1 cellular context compared by ENCODE assay signal in the genomic region with DNA sequence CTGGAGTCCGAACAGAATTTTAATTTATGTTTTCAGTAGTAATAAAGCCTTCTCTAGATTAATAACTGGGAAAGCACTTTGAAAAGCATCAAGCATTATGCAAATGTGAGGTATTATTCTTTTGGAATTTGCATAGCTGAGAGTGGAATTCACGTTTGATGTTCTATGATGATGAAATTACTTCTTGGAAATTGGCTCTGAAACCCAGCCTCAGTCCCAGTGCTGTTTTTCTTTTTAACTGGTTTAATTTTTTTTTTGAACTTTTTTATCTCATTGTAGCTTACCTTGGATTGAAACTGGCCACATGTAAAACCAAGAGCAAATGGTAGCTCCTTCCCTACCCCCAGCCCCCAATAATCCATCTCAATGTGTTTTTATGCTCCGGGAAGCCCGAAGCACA.
TF ChIP-seq lines count a peak whose summit lies in the region.

No MANE protein-coding gene starts in this region.

TF ChIP-seq in IMR-90, 13 proteins besides CTCF, POLR2A, EP300 and RAD21:
- TF ChIP-seq MAFK (IDR thresholded peaks at IDR 0.05; ENCODE audit: low read depth, low read length): no peak
- TF ChIP-seq CEBPB (IDR thresholded peaks at IDR 0.05; ENCODE audit: low read depth, low read length): no peak
- TF ChIP-seq RCOR1 (IDR thresholded peaks at IDR 0.05; ENCODE audit: insufficient replicate concordance, low read length): no peak
- no peak for TF ChIP-seq NFE2L2 (IDR thresholded peaks at IDR 0.05; ENCODE audit: low read depth, low read length)
- TF ChIP-seq RFX5 (IDR thresholded peaks at IDR 0.05; ENCODE audit: low read depth, low read length): no peak
- TF ChIP-seq, protein P1, sequence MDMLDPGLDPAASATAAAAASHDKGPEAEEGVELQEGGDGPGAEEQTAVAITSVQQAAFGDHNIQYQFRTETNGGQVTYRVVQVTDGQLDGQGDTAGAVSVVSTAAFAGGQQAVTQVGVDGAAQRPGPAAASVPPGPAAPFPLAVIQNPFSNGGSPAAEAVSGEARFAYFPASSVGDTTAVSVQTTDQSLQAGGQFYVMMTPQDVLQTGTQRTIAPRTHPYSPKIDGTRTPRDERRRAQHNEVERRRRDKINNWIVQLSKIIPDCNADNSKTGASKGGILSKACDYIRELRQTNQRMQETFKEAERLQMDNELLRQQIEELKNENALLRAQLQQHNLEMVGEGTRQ (IDR thresholded peaks at IDR 0.05; ENCODE audit: low read depth, low read length): no peak
- TF ChIP-seq FOS (IDR thresholded peaks at IDR 0.05; ENCODE audit: low read depth, low read length): no peak
- TF ChIP-seq, protein P2, sequence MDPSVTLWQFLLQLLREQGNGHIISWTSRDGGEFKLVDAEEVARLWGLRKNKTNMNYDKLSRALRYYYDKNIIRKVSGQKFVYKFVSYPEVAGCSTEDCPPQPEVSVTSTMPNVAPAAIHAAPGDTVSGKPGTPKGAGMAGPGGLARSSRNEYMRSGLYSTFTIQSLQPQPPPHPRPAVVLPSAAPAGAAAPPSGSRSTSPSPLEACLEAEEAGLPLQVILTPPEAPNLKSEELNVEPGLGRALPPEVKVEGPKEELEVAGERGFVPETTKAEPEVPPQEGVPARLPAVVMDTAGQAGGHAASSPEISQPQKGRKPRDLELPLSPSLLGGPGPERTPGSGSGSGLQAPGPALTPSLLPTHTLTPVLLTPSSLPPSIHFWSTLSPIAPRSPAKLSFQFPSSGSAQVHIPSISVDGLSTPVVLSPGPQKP (IDR thresholded peaks at IDR 0.05; ENCODE audit: borderline replicate concordance, low read depth, low read length): no peak
- no peak for TF ChIP-seq CHD1 (IDR thresholded peaks at IDR 0.05; ENCODE audit: low read depth, low read length)
- TF ChIP-seq MXI1 (IDR thresholded peaks at IDR 0.05; ENCODE audit: borderline replicate concordance, low read depth, low read length): no peak
- no peak for TF ChIP-seq BHLHE40 (IDR thresholded peaks at IDR 0.05; ENCODE audit: low read depth, low read length)
